Comparison of ENCODE assay signal across 1 cellular context in genomic region chr7:25959168-25959734, GRCh38.
TF ChIP-seq lines count a peak whose summit lies in the region.

No MANE protein-coding gene starts in this region.

TF ChIP-seq in GM23338, 12 proteins besides CTCF, POLR2A, EP300 and RAD21 (continued from another document):
- TF ChIP-seq ZNF462 (CRISPR knock-in tag; IDR thresholded peaks at IDR 0.05) (no peak), REST (IDR thresholded peaks at IDR 0.05; ENCODE audit: unreplicated experiment) (no peak), JUNB (IDR thresholded peaks at IDR 0.05; ENCODE audit: unreplicated experiment) (no peak), CREB1 (CRISPR knock-in tag; IDR thresholded peaks at IDR 0.05; ENCODE audit: low read depth) (no peak), ETS1 (IDR thresholded peaks at IDR 0.05) (no peak), NANOG (IDR thresholded peaks at IDR 0.05; ENCODE audit: borderline replicate concordance) (no peak), ZNF114 (CRISPR knock-in tag; IDR thresholded peaks at IDR 0.05) (no peak), EZH2phosphoT487 (IDR thresholded peaks at IDR 0.05; ENCODE audit: unreplicated experiment) (no peak)
